ENCODE assay signal across 4 cellular contexts in genomic region chr14:101804373-101804772, GRCh38. TPM values are rescaled to one million over a fixed set of nuclear protein-coding genes. Genes with fewer than 3 reads are reported as not detected.
DNase-seq lines count a peak whose midpoint lies in the region; ATAC-seq, FAIRE-seq and TF ChIP-seq lines count a peak whose summit lies in the region.
"Not testable (repeated sequence)": the region's sequence is repeated elsewhere in the genome, so short reads cannot be mapped to it uniquely, and the experiment has no call there.

No MANE protein-coding gene starts in this region.

- H3K27me3 ChIP-seq in K562 (ENCODE audit: control insufficient read depth in 2 of 2, insufficient read depth in 2 of 2, low read length in 2 of 2), result not testable (repeated sequence)

- TF ChIP-seq RAD21 in K562 (CRISPR knock-in tag; conservative IDR thresholded peaks at IDR 0.05 in 1 of 2, IDR thresholded peaks at IDR 0.05 in 1 of 2), result not testable (repeated sequence)

- CTCF ChIA-PET in HEK293 (lab: Yijun Ruan, JAX), result interaction anchor here (1.1 kb wide), 1 partner anchor 292 kb away, joined by 3 read pairs; no protein-coding TSS in a partner anchor
- CTCF ChIA-PET in K562 (lab: Yijun Ruan, JAX; ENCODE audit: low intra/inter-chr PET ratio), result not testable (repeated sequence)

- ATAC-seq in activated T-cell treated with anti-CD3 and anti-CD28 coated beads, Interleukin-2, amount 50 U/mL, for 72 hours (replicated peaks in 1 of 2); K562: not testable (repeated sequence)

- H3K79me2 ChIP-seq in K562 (ENCODE audit: control insufficient read depth, insufficient read depth, low read length), result peaks cover 28% of the 10 kb centered on the region

- WGBS in K562 (ENCODE audit: insufficient coverage, low coverage, missing lambda C conversion rate), result 100% methylated on average over 1 of the region's 1 CpG

- not testable (repeated sequence) for H3K4me2 ChIP-seq in K562 (ENCODE audit: insufficient read depth, low read length)

- not testable (repeated sequence) for H4K20me1 ChIP-seq in K562 (replicated peaks; ENCODE audit: control insufficient read depth, insufficient read depth, low read length)

- H3K36me3 ChIP-seq in HEK293 (ENCODE audit: control insufficient read depth in 2 of 2, insufficient read depth in 1 of 2, low read length in 2 of 2), result not testable (repeated sequence)
- H3K36me3 ChIP-seq in K562 (ENCODE audit: control insufficient read depth, insufficient read depth, low read length), result peaks cover 31% of the 10 kb centered on the region; the same call in 2 of the 3 replicates

- not testable (repeated sequence) for FAIRE-seq in K562 (lab: Jason Lieb, UNC)

- not testable (repeated sequence) for TF ChIP-seq CTCF in HEK293 (tag by site-specific recombination; IDR thresholded peaks at IDR 0.05); K562 (IDR thresholded peaks at IDR 0.05 in 2 of 3, conservative IDR thresholded peaks at IDR 0.05 in 1 of 3; ENCODE audit: insufficient read depth in 2 of 3, low read depth in 1 of 3, low read length in 3 of 3)

- not testable (repeated sequence) for H3K4me1 ChIP-seq in HEK293 (ENCODE audit: control insufficient read depth, insufficient read depth, low read length)
- H3K4me1 ChIP-seq in K562 (replicated peaks in 1 of 2; ENCODE audit: control insufficient read depth in 2 of 2, insufficient read depth in 2 of 2, low read length in 2 of 2), result peaks cover 8 to 13% of the 10 kb centered on the region in 2 experiments; a peak in 3 of 5 replicates

- H3K9me3 Mint-ChIP-seq in IgD-negative memory B cell; activated T-cell treated with anti-CD3 and anti-CD28 coated beads, Interleukin-2, amount 50 U/mL, for 72 hours: not testable (repeated sequence)

- POLR2A ChIA-PET in HEK293 (lab: Yijun Ruan, JAX), result interaction anchor here (0.6 kb wide), 1 partner anchor 501 kb away, joined by 3 read pairs; the partner anchor contains the start of gene MOK
- POLR2A ChIA-PET in K562 (lab: Yijun Ruan, JAX), result not testable (repeated sequence)

- peak overlapping the region in 2 of 3 donors; percentile 18 to 53 for H3K27ac Mint-ChIP-seq in IgD-negative memory B cell
- peak overlapping the region; percentile 3 for H3K27ac Mint-ChIP-seq in activated T-cell treated with anti-CD3 and anti-CD28 coated beads, Interleukin-2, amount 50 U/mL, for 72 hours

- in situ Hi-C loops in K562 (cut with MboI), result not testable (repeated sequence)

- H3K27ac ChIP-seq in HEK293 (ENCODE audit: extremely low read depth, low read depth, low read length); K562 (ENCODE audit: extremely low read depth, low read depth, low read length): not testable (repeated sequence)

- H3K4me3 Mint-ChIP-seq in IgD-negative memory B cell, result peak overlapping the region in 1 of 4 donors; percentile 63
- H3K4me3 Mint-ChIP-seq in activated T-cell treated with anti-CD3 and anti-CD28 coated beads, Interleukin-2, amount 50 U/mL, for 72 hours, result not testable (repeated sequence)

- not testable (repeated sequence) for TF ChIP-seq POLR2A in K562 (conservative IDR thresholded peaks at IDR 0.05)

- not testable (repeated sequence) for H3K9me3 ChIP-seq in HEK293 (ENCODE audit: control insufficient read depth, insufficient read depth, low read depth, low read length); K562 (replicated peaks; ENCODE audit: control insufficient read depth, insufficient read depth, low read depth, low read length)

- not testable (repeated sequence) for BruUV-seq in K562 (replicated peaks; lab: Mats Ljungman, UMichigan)

- DNase-seq in activated T-cell treated with anti-CD3 and anti-CD28 coated beads, Interleukin-2, amount 50 U/mL, for 72 hours; K562 (ENCODE audit: extremely low read depth in 1 of 4, low spot score in 3 of 4): not testable (repeated sequence)

- not testable (repeated sequence) for H3K36me3 Mint-ChIP-seq in IgD-negative memory B cell; activated T-cell treated with anti-CD3 and anti-CD28 coated beads, Interleukin-2, amount 50 U/mL, for 72 hours (ENCODE audit: insufficient read depth in 2 of 2)

- not testable (repeated sequence) for H3K9me1 ChIP-seq in K562 (ENCODE audit: control insufficient read depth, insufficient read depth, low read length)

- not testable (repeated sequence) for H3K9ac ChIP-seq in K562 (ENCODE audit: insufficient read depth in 1 of 2, low read depth in 2 of 2, low read length in 2 of 2)

- H3K27me3 Mint-ChIP-seq in IgD-negative memory B cell; activated T-cell treated with anti-CD3 and anti-CD28 coated beads, Interleukin-2, amount 50 U/mL, for 72 hours (ENCODE audit: low read depth): not testable (repeated sequence)

- H3K4me1 Mint-ChIP-seq in IgD-negative memory B cell, result not testable (repeated sequence)
- peaks cover 18% of the 10 kb centered on the region for H3K4me1 Mint-ChIP-seq in activated T-cell treated with anti-CD3 and anti-CD28 coated beads, Interleukin-2, amount 50 U/mL, for 72 hours (ENCODE audit: low read depth)

- TF ChIP-seq EP300 in K562 (IDR thresholded peaks at IDR 0.05; ENCODE audit: low read length), result not testable (repeated sequence)

- H3K4me3 ChIP-seq in HEK293 (ENCODE audit: low read depth, low read length); K562: not testable (repeated sequence)

- intact Hi-C loops in K562 (cut with micrococcal nuclease), result not testable (repeated sequence)

- not testable (repeated sequence) for H2AFZ ChIP-seq in K562 (ENCODE audit: low read depth, low read length)

TF ChIP-seq in HEK293, 187 proteins besides CTCF, POLR2A, EP300 and RAD21:
- TF ChIP-seq ZNF146 (tag by site-specific recombination; IDR thresholded peaks at IDR 0.05), result peak; percentile 69

TF ChIP-seq in K562, 482 proteins besides CTCF, POLR2A, EP300 and RAD21:
- peak; percentile 80 for TF ChIP-seq ZNF146 (CRISPR knock-in tag; IDR thresholded peaks at IDR 0.05; ENCODE audit: unreplicated experiment)

RNA-seq across cellular contexts. Expression of gene PPP2R5C, which starts 42.9 kb away (rescaled TPM):
- polyA plus RNA-seq in IgD-negative memory B cell, result 106 TPM
- total RNA-seq in activated T-cell treated with anti-CD3 and anti-CD28 coated beads, Interleukin-2, amount 50 U/mL, for 72 hours, result 100 to 1,000 TPM; 317 to 370 TPM
- 275 and 554 TPM in 2 replicates for total RNA-seq in K562 (2011; cell fraction: chromatin; rRNA removed; ENCODE audit: low replicate concordance)
- 143 and 198 TPM in 2 replicates for total RNA-seq in K562 (2011; cell fraction: nucleolus; rRNA removed)
- total RNA-seq in K562 (2011; cell fraction: nucleoplasm; rRNA removed), result 367 and 537 TPM in 2 replicates
- 263 and 295 TPM in 2 replicates for total RNA-seq in K562 (2014; rRNA removed)
- total RNA-seq in K562 (2014; rRNA removed; fragmentation: Illumina TruSeq; extraction: Trizol), result 395 and 448 TPM in 2 replicates
- total RNA-seq in K562 (2015; rRNA removed; fragmentation: Illumina TruSeq; extraction: Trizol), result 284 and 309 TPM in 2 replicates
- total RNA-seq in K562 (2021), result 395 and 398 TPM in 2 replicates
- polyA plus RNA-seq in K562 (2011; rRNA removed), result 266 and 328 TPM in 2 replicates
- polyA plus RNA-seq in K562 (2011; cell fraction: cytosol; rRNA removed), result 100 and 189 TPM in 2 replicates
- polyA plus RNA-seq in K562 (2011; cell fraction: nucleus; rRNA removed), result 140 and 172 TPM in 2 replicates
- polyA plus RNA-seq in K562 (2012), result 237 and 317 TPM in 2 replicates
- 383 and 443 TPM in 2 replicates for polyA plus RNA-seq in K562 (2014; fragmentation: Illumina TruSeq; extraction: Trizol)
- 100 to 1,000 TPM; 517 to 617 TPM for polyA plus RNA-seq in K562 (2014; fragmentation: Nextera tagmentation; extraction: Ambion mirVana)
- polyA plus RNA-seq in K562 (2014; rRNA removed), result 284 and 315 TPM in 2 replicates
- polyA minus RNA-seq in K562 (2011; rRNA and poly(A)+ RNA removed), result 312 and 332 TPM in 2 replicates
- polyA minus RNA-seq in K562 (2011; cell fraction: cytosol; rRNA and poly(A)+ RNA removed), result 118 and 128 TPM in 2 replicates
- polyA minus RNA-seq in K562 (2011; cell fraction: nucleus; rRNA and poly(A)+ RNA removed), result 87.6 and 141 TPM in 2 replicates
